8 cellular contexts compared by ENCODE assay signal in genomic region chr13:51797664-51798488, GRCh38. TPM values are rescaled to one million over a fixed set of nuclear protein-coding genes. Genes with fewer than 3 reads are reported as not detected.
DNase-seq lines count a peak whose midpoint lies in the region; ATAC-seq, FAIRE-seq and TF ChIP-seq lines count a peak whose summit lies in the region.

No MANE protein-coding gene starts in this region.

- H3K27ac Mint-ChIP-seq in H9 (no peak overlapping the region), T-helper 17 cell (peak overlapping the region; percentile 93)

- intact Hi-C loops in right lobe of liver (cut with DNase I) = no loop called here
- intact Hi-C loops in thyroid gland (cut with DNase I) = no loop called here

- no peak overlapping the region for H3K23ac ChIP-seq in H9 (ENCODE audit: insufficient read length, low read depth, low read length)

- H3K27me3 Mint-ChIP-seq in H9 (ENCODE audit: low read depth) = no peaks in the 10 kb centered on the region
- H3K27me3 Mint-ChIP-seq in T-helper 17 cell = no peaks in the 10 kb centered on the region

- H3K4me3 ChIP-seq in bronchial epithelial cell (ENCODE audit: low read depth, low read length) (no peak overlapping the region), right lobe of liver (no peak overlapping the region), thyroid gland (replicated peaks in 1 of 3) (no peak overlapping the region)

- H3K56ac ChIP-seq in H9 (ENCODE audit: insufficient read length, low read depth, low read length) = no peak overlapping the region

- H2BK15ac ChIP-seq in H9 (ENCODE audit: low read depth, low read length) = no peak overlapping the region

- no peak overlapping the region for H3K18ac ChIP-seq in H9 (ENCODE audit: insufficient read length, low read depth, low read length)

- FAIRE-seq in G401.6 (lab: Jason Lieb, UNC) (peak; percentile 64), bronchial epithelial cell (lab: Jason Lieb, UNC) (peak; percentile 66)

- no peak overlapping the region for H2BK12ac ChIP-seq in H9 (ENCODE audit: insufficient read length, low read depth, low read length)

- no peak overlapping the region for H3K9ac ChIP-seq in H9 (ENCODE audit: extremely low read depth, insufficient read length, low read length)

- H3K4ac ChIP-seq in H9 (ENCODE audit: low read depth, low read length) = no peak overlapping the region

- no peaks in the 10 kb centered on the region for H3K79me2 ChIP-seq in H9 (ENCODE audit: insufficient read depth, low read length)

- H4K91ac ChIP-seq in H9 (ENCODE audit: insufficient read length, low read depth, low read length) = no peak overlapping the region

- H4K8ac ChIP-seq in H9 (replicated peaks; ENCODE audit: insufficient read length, low read depth, low read length) = no peak overlapping the region

- TF ChIP-seq POLR2A in right lobe of liver (IDR thresholded peaks at IDR 0.05) (no peak), thyroid gland (IDR thresholded peaks at IDR 0.05) (peak in 1 of 2 donors; percentile 38)

- no peak overlapping the region for H3T11ph ChIP-seq in H9 (ENCODE audit: low read length)

- H2BK20ac ChIP-seq in H9 (ENCODE audit: low read depth, low read length, poor library complexity, severe bottlenecking) = no peak overlapping the region

- no peaks in the 10 kb centered on the region for H4K20me1 ChIP-seq in H9 (ENCODE audit: control insufficient read depth, insufficient read depth, insufficient read length)

- H3K9me3 Mint-ChIP-seq in H9 = no peaks in the 10 kb centered on the region

- no peaks in the 10 kb centered on the region for H3K79me1 ChIP-seq in H9 (ENCODE audit: insufficient read depth, low read depth, low read length, poor library complexity, severe bottlenecking)

- TF ChIP-seq CTCF in H9 (conservative IDR thresholded peaks at IDR 0.05) (peak; percentile 79), bronchial epithelial cell (IDR thresholded peaks at IDR 0.05; ENCODE audit: insufficient read depth, low read length, severe bottlenecking) (peak; percentile 74), right lobe of liver (IDR thresholded peaks at IDR 0.05) (peak; percentile 53 to 60 (median 54)), thyroid gland (IDR thresholded peaks at IDR 0.05) (peak; percentile 13 to 91 (median 64))

- peak; percentile 83 for DNase-seq in H9
- peak; percentile 43 for DNase-seq in NCI-H1436 (lab: John Stamatoyannopoulos, UW)
- peak in 2 of 3 donors; percentile 38 to 45 for DNase-seq in T-helper 17 cell
- peak; percentile 81 for DNase-seq in bronchial epithelial cell (ENCODE audit: low read depth)
- peak in 2 of 3 donors; percentile 49 to 60 for DNase-seq in right lobe of liver
- peak; percentile 88 to 89 for DNase-seq in thyroid gland

- H3K36me3 ChIP-seq in bronchial epithelial cell (ENCODE audit: control insufficient read depth, insufficient read depth, low read length) (no peaks in the 10 kb centered on the region), right lobe of liver (no peaks in the 10 kb centered on the region), thyroid gland (no peaks in the 10 kb centered on the region)

- H3K27ac ChIP-seq in H9 (ENCODE audit: insufficient read length, low read depth, low read length) (no peak overlapping the region), right lobe of liver (no peak overlapping the region), thyroid gland (peak overlapping the region; percentile 34 to 71 (median 56))

- H2AK5ac ChIP-seq in H9 (ENCODE audit: insufficient read length, low read length) = no peak overlapping the region

- no peak overlapping the region for H2AFZ ChIP-seq in H9 (ENCODE audit: low read length)

- H3K23me2 ChIP-seq in H9 (ENCODE audit: insufficient read length, low read depth, low read length, poor library complexity, severe bottlenecking) = no peaks in the 10 kb centered on the region

- WGBS in H9 (ENCODE audit: extremely low coverage, insufficient read length, low lambda C conversion rate) = no CpG with 5 or more reads among the region's 12 CpGs
- 72% methylated on average over 7 of the region's 12 CpGs for WGBS in right lobe of liver (ENCODE audit: insufficient coverage, low coverage, low lambda C conversion rate, missing lambda C conversion rate)
- WGBS in thyroid gland, 2 donors = 50 to 53% methylated on average over 12 of the region's 12 CpGs

- no peak overlapping the region for H4K5ac ChIP-seq in H9 (ENCODE audit: insufficient read length, low read depth, low read length)

- H3K4me3 Mint-ChIP-seq in H9 (no peak overlapping the region), T-helper 17 cell (no peak overlapping the region)

- no peaks in the 10 kb centered on the region; the same call in 1 of the 2 replicates for H3K4me1 ChIP-seq in H9 (ENCODE audit: insufficient read depth, low read length)
- H3K4me1 ChIP-seq in right lobe of liver = peaks cover 0 to 25% (median 11%) of the 10 kb centered on the region in 4 donors
- H3K4me1 ChIP-seq in thyroid gland = peaks cover 46 to 63% of the 10 kb centered on the region in 2 donors

- H3K4me1 Mint-ChIP-seq in H9 = peaks cover 38 to 46% of the 10 kb centered on the region in 2 experiments
- peaks cover 34% of the 10 kb centered on the region for H3K4me1 Mint-ChIP-seq in T-helper 17 cell

- H2BK120ac ChIP-seq in H9 (ENCODE audit: low read depth, low read length, poor library complexity, severe bottlenecking) = no peak overlapping the region

- no peaks in the 10 kb centered on the region for H3K9me3 ChIP-seq in H9 (ENCODE audit: control insufficient read depth, low read depth, low read length)
- no peaks in the 10 kb centered on the region for H3K9me3 ChIP-seq in T-helper 17 cell (ENCODE audit: control insufficient read depth, low read length, poor library complexity, severe bottlenecking)
- no peaks in the 10 kb centered on the region for H3K9me3 ChIP-seq in right lobe of liver
- no peaks in the 10 kb centered on the region for H3K9me3 ChIP-seq in thyroid gland

- peak; percentile 38 for ATAC-seq in T-helper 17 cell
- ATAC-seq in right lobe of liver = peak; percentile 49 to 70 (median 64)
- ATAC-seq in HG03521 (IDR thresholded peaks at IDR 0.05; ENCODE audit: unreplicated experiment) = no peak

- H3K36me3 Mint-ChIP-seq in H9 (ENCODE audit: insufficient read depth in 1 of 3, low read depth in 3 of 3) (peaks cover 0 to 7% (median 2%) of the 10 kb centered on the region in 3 experiments; a peak in 3 of 7 replicates), T-helper 17 cell (ENCODE audit: low read depth) (peaks cover 4% of the 10 kb centered on the region)

- H3K14ac ChIP-seq in H9 (ENCODE audit: insufficient read depth, low read length) = no peak overlapping the region

- H3K27me3 ChIP-seq in H9 (ENCODE audit: insufficient read depth, low read length) (no peaks in the 10 kb centered on the region), bronchial epithelial cell (ENCODE audit: control insufficient read depth, insufficient read depth, low read length) (no peaks in the 10 kb centered on the region), right lobe of liver (no peaks in the 10 kb centered on the region), thyroid gland (no peaks in the 10 kb centered on the region)

- no peak overlapping the region for H2BK5ac ChIP-seq in H9 (ENCODE audit: insufficient read length, low read length)

- no peak overlapping the region for H3K4me2 ChIP-seq in H9 (ENCODE audit: insufficient read depth, insufficient read length, low read length)

RNA-seq across cellular contexts. Expression of gene DHRS12, which starts 6.1 kb away (rescaled TPM):
- total RNA-seq in H9 (2021) = 8.8 and 11.1 TPM in 2 replicates
- 10 to 100 TPM; 18.1 to 23.1 TPM for total RNA-seq in T-helper 17 cell
- 2.4 and 6.0 TPM in 2 replicates for total RNA-seq in bronchial epithelial cell
- total RNA-seq in right lobe of liver = 10 to 100 TPM; 10.2 to 17.6 (median 12.4) TPM
- total RNA-seq in thyroid gland = 10 to 100 TPM; 23.1 to 34.2 (median 27.4) TPM

RNA-seq across cellular contexts. Expression of gene TMEM272, which starts 47.1 kb away (rescaled TPM):
- total RNA-seq in H9 (2021) (not detected in 2 replicates), T-helper 17 cell (1 to 10 TPM; 1.3 to 1.7 TPM), bronchial epithelial cell (not detected in 2 replicates), right lobe of liver (under 1 TPM in 5 of 6 experiments, not detected in 1; 0.06 to 0.53 (median 0.33) TPM), thyroid gland (not detected)

Comparison
In these comparisons a context has a peak if more than half of its experiments do, and no peak if none do; other contexts are left out.
1. H3K27ac ChIP-seq: peak in thyroid gland (3 of 3); none in H9 (single experiment) and right lobe of liver (0 of 3).
2. Peak in every context shown above with its lines, with median percentiles within 50 percentile points of each other: DNase-seq and CTCF ChIP-seq.